8 cellular contexts compared by ENCODE assay signal in the genomic region with DNA sequence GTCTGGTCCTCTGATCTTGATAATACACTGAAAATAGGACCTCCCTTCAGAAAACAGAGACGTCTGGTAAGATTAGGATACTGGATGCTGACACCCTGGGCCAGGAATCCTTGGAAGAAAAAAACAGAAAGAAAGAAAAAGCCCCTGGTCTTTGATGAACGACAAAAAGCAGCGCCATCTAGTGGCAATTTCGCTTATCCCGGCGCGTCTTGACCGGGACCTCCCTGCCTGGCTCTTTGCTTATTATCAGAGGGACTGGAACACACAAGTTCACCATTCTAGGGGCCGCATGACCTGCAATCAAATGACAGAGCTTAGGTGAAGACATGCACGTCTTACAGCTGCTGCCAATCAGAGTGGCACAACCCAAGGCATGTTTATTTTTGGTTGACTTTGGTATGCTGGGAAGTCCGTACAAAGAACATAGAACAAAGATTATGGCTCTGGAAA.
DNase-seq lines count a peak whose midpoint lies in the region; ATAC-seq and TF ChIP-seq lines count a peak whose summit lies in the region.

No MANE protein-coding gene starts in this region.

- H3K4me1 Mint-ChIP-seq in activated CD8-positive, alpha-beta T cell treated with anti-CD3 and anti-CD28 coated beads for 36 hours (ENCODE audit: low read depth) = no peaks in the 10 kb centered on the region

- TF ChIP-seq CTCF in activated CD8-positive, alpha-beta T cell treated with anti-CD3 and anti-CD28 coated beads for 36 hours (IDR thresholded peaks at IDR 0.05) = peak; percentile 64
- peak; percentile 79 for TF ChIP-seq CTCF in foreskin keratinocyte (conservative IDR thresholded peaks at IDR 0.05)
- peak; percentile 21 for TF ChIP-seq CTCF in parathyroid adenoma (IDR thresholded peaks at IDR 0.05)

- H3K27ac Mint-ChIP-seq in activated CD8-positive, alpha-beta T cell treated with anti-CD3 and anti-CD28 coated beads for 36 hours = no peak overlapping the region

- ATAC-seq in HG03135 (IDR thresholded peaks at IDR 0.05; ENCODE audit: unreplicated experiment) (peak; percentile 55), foreskin keratinocyte (peak; percentile 72), HG03280 (IDR thresholded peaks at IDR 0.05; ENCODE audit: unreplicated experiment) (no peak)
- ATAC-seq in activated CD8-positive, alpha-beta T cell treated with anti-CD3 and anti-CD28 coated beads for 36 hours = no peak

- H3K9me3 Mint-ChIP-seq in activated CD8-positive, alpha-beta T cell treated with anti-CD3 and anti-CD28 coated beads for 36 hours = no peaks in the 10 kb centered on the region

- intact Hi-C loops in activated CD8-positive, alpha-beta T cell treated with anti-CD3 and anti-CD28 coated beads for 36 hours (cut with micrococcal nuclease) = loop anchor here (10.0 kb wide), 1 partner anchor 1004 kb away; no protein-coding TSS in a partner anchor

- H3K27me3 ChIP-seq in foreskin keratinocyte = peaks cover 38% of the 10 kb centered on the region
- H3K27me3 ChIP-seq in parathyroid adenoma (ENCODE audit: control insufficient read depth, insufficient read depth, low read length) = no peaks in the 10 kb centered on the region

- no peaks in the 10 kb centered on the region for H3K79me2 ChIP-seq in parathyroid adenoma

- POLR2A ChIA-PET in activated CD8-positive, alpha-beta T cell treated with anti-CD3 and anti-CD28 coated beads for 36 hours (lab: Charles Lee) = no interaction called here

- peaks cover 13% of the 10 kb centered on the region for H3K27me3 Mint-ChIP-seq in activated CD8-positive, alpha-beta T cell treated with anti-CD3 and anti-CD28 coated beads for 36 hours

- H3K4me1 ChIP-seq in foreskin keratinocyte (peaks cover 6% of the 10 kb centered on the region), parathyroid adenoma (no peaks in the 10 kb centered on the region)

- H3K27ac ChIP-seq in foreskin keratinocyte (no peak overlapping the region), parathyroid adenoma (no peak overlapping the region)

- H3K9me3 ChIP-seq in parathyroid adenoma (ENCODE audit: control insufficient read depth, low read length) = no peaks in the 10 kb centered on the region

- no peak overlapping the region for H3K4me3 ChIP-seq in parathyroid adenoma (ENCODE audit: low read depth, low read length)

- peak overlapping the region; percentile 12 for H3K4me2 ChIP-seq in parathyroid adenoma (ENCODE audit: low read length)

- DNase-seq in activated T-cell treated with anti-CD3 and anti-CD28 coated beads for 48 hours (ENCODE audit: low read depth) = peak; percentile 14
- DNase-seq in activated T-cell treated with anti-CD3 and anti-CD28 coated beads for 4 hours = no peak
- DNase-seq in NCI-H446 treated with DMSO at 0.1 percent for 48 hours (lab: John Stamatoyannopoulos, UW) = peak; percentile 100
- peak; percentile 60 for DNase-seq in activated CD8-positive, alpha-beta T cell treated with anti-CD3 and anti-CD28 coated beads for 36 hours
- peak in 1 of 2 donors; percentile 33 for DNase-seq in foreskin keratinocyte

- H2AFZ ChIP-seq in parathyroid adenoma = no peak overlapping the region

- H3K36me3 Mint-ChIP-seq in activated CD8-positive, alpha-beta T cell treated with anti-CD3 and anti-CD28 coated beads for 36 hours (ENCODE audit: low read depth) = no peaks in the 10 kb centered on the region

- H3K9ac ChIP-seq in parathyroid adenoma = no peak overlapping the region

- no peaks in the 10 kb centered on the region for H3K36me3 ChIP-seq in parathyroid adenoma (ENCODE audit: control insufficient read depth, insufficient read depth, low read length)

- H3K4me3 Mint-ChIP-seq in activated CD8-positive, alpha-beta T cell treated with anti-CD3 and anti-CD28 coated beads for 36 hours = no peak overlapping the region

- CTCF ChIA-PET in activated CD8-positive, alpha-beta T cell treated with anti-CD3 and anti-CD28 coated beads for 36 hours (lab: Charles Lee) = interaction anchor here (0.6 to 1.9 kb wide), 12 partner anchors 10 to 1001 kb away, joined by 3 to 10 read pairs (median 4); no protein-coding TSS in a partner anchor

Comparison
In these comparisons a context has a peak if more than half of its experiments do, and no peak if none do; other contexts are left out.
1. ATAC-seq: peak in HG03135 (single experiment) and foreskin keratinocyte (single experiment); none in activated CD8-positive, alpha-beta T cell treated with anti-CD3 and anti-CD28 coated beads for 36 hours (single experiment) and HG03280 (single experiment).
2. CTCF ChIP-seq: peak in every context shown above with its lines; median percentile 79 in foreskin keratinocyte; 64 in activated CD8-positive, alpha-beta T cell treated with anti-CD3 and anti-CD28 coated beads for 36 hours; 21 in parathyroid adenoma.